22 cellular contexts compared by ENCODE assay signal in the genomic region with DNA sequence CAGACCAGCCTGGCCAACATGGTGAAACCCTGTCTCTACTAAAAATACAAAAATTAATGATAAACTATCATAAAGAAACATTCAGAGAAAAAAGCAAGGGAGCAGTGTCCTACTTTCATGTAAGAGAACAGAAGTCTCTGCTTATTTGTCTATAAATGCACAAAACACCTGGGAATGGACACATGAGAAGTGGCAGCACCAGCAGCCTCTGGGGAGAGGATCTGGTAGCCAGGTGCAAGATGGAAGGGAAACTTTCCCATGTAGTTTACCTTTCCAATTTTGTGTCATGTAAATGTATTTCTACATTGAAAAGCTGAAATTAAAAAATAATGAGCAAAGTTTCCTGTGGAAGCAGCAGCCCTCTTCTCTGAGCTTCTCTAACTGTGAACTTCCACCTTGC.
"Had no signal": no experiment of that assay in that cellular context is flagged by ENCODE, and none has a peak within 500 bp of the region (broad histone marks: within the 10 kb centered on the region; RNA-seq: fewer than 3 reads in every experiment).

No MANE protein-coding gene starts in this region.

- H3K9me3 ChIP-seq: adrenal gland, ascending aorta, breast epithelium, upper lobe of right lung had no signal

- H3K4me1 ChIP-seq: breast epithelium had no signal

- H3K4me3 ChIP-seq: adrenal gland, ascending aorta, breast epithelium, coronary artery, heart right ventricle, lung, upper lobe of right lung had no signal

- H3K4me3 Mint-ChIP-seq: activated CD4-positive, alpha-beta memory T cell treated with anti-CD3 and anti-CD28 coated beads, Interleukin-2, amount 10 ng/mL, durations not matched to agents 7 days and 5 days; activated naive CD4-positive, alpha-beta T cell treated with anti-CD3 and anti-CD28 coated beads, Interleukin-2, amount 50 U/mL, for 24 hours; activated T-cell treated with anti-CD3 and anti-CD28 coated beads, Interleukin-2, amount 50 U/mL, for 72 hours; neural crest cell; T-helper 1 cell treated with Interleukin-12 subunit alpha and Interleukin-12 subunit beta and Interleukin-4 antibody, amounts not matched to agents 30 μg/mL and 1 μg/mL, for 36 hours had no signal

- H3K27ac Mint-ChIP-seq: activated CD4-positive, alpha-beta memory T cell treated with anti-CD3 and anti-CD28 coated beads, Interleukin-2, amount 10 ng/mL, durations not matched to agents 7 days and 5 days; activated naive CD4-positive, alpha-beta T cell treated with anti-CD3 and anti-CD28 coated beads, Interleukin-2, amount 50 U/mL, for 24 hours; activated T-cell treated with anti-CD3 and anti-CD28 coated beads, Interleukin-2, amount 50 U/mL, for 72 hours had no signal

- H3K27ac ChIP-seq: ascending aorta, breast epithelium, coronary artery, heart right ventricle, upper lobe of right lung had no signal

- FAIRE-seq: endometrium, keratinocyte had no signal

- H3K9me3 Mint-ChIP-seq: activated CD4-positive, alpha-beta memory T cell treated with anti-CD3 and anti-CD28 coated beads, Interleukin-2, amount 10 ng/mL, durations not matched to agents 7 days and 5 days; activated naive CD4-positive, alpha-beta T cell treated with anti-CD3 and anti-CD28 coated beads, Interleukin-2, amount 50 U/mL, for 24 hours had no signal

- H3K36me3 ChIP-seq: adrenal gland, ascending aorta, breast epithelium, heart right ventricle, upper lobe of right lung had no signal

- DNase-seq: activated CD4-positive, alpha-beta memory T cell treated with anti-CD3 and anti-CD28 coated beads, Interleukin-2, amount 10 ng/mL, durations not matched to agents 7 days and 5 days; activated CD4-positive, alpha-beta T cell treated with anti-CD3 and anti-CD28 coated beads for 4 hours; activated CD4-positive, CD25-positive, alpha-beta regulatory T cell; activated gamma-delta T cell treated with Interleukin-2 at 50 U/mL for 16 hours; activated T-cell treated with anti-CD3 and anti-CD28 coated beads, Interleukin-2, amount 50 U/mL, for 72 hours; foreskin fibroblast; heart right ventricle; naive thymus-derived CD4-positive, alpha-beta T cell; stimulated activated CD4-positive, alpha-beta T cell treated with anti-CD3 and anti-CD28 coated beads, Interleukin-2, amount 100 ng/mL, for 48 hours; stimulated activated CD8-positive, alpha-beta memory T cell treated with anti-CD3 and anti-CD28 coated beads, Interleukin-4, amount 100 ng/mL, for 48 hours; stimulated activated naive CD4-positive, alpha-beta T cell treated with Interleukin-2 at 50 U/mL for 16 hours; upper lobe of right lung had no signal

- H3K27me3 ChIP-seq: adrenal gland, ascending aorta, breast epithelium, heart right ventricle, upper lobe of right lung had no signal

- H3K27me3 Mint-ChIP-seq: activated CD4-positive, alpha-beta memory T cell treated with anti-CD3 and anti-CD28 coated beads, Interleukin-2, amount 10 ng/mL, durations not matched to agents 7 days and 5 days; activated naive CD4-positive, alpha-beta T cell treated with anti-CD3 and anti-CD28 coated beads, Interleukin-2, amount 50 U/mL, for 24 hours; naive thymus-derived CD4-positive, alpha-beta T cell had no signal
